In genomic region chr1:230170153-230170547, GRCh38 we compare ENCODE assay signal across 9 cellular contexts.
DNase-seq lines count a peak whose midpoint lies in the region; ATAC-seq and TF ChIP-seq lines count a peak whose summit lies in the region.
"Had no signal": no experiment of that assay in that cellular context is flagged by ENCODE, and none has a peak within 500 bp of the region (broad histone marks: within the 10 kb centered on the region; RNA-seq: fewer than 3 reads in every experiment).

No MANE protein-coding gene starts in this region.

- H3K4me3 ChIP-seq in heart left ventricle (peak overlapping the region in 7 of 12 donors; percentile 18 to 42 (median 30)), esophagus squamous epithelium (peak overlapping the region in 3 of 4 donors; percentile 5 to 44 (median 5)), thyroid gland (replicated peaks in 1 of 3) (no peak overlapping the region)

- TF ChIP-seq CTCF in heart left ventricle (IDR thresholded peaks at IDR 0.05) (no peak), esophagus squamous epithelium (IDR thresholded peaks at IDR 0.05) (no peak), thyroid gland (IDR thresholded peaks at IDR 0.05) (no peak)

- H3K36me3 ChIP-seq in heart left ventricle (no peaks in the 10 kb centered on the region), esophagus squamous epithelium (no peaks in the 10 kb centered on the region), thyroid gland (no peaks in the 10 kb centered on the region)

- DNase-seq in heart left ventricle = no peak
- no peak for DNase-seq in Right ventricle myocardium superior
- DNase-seq in esophagus squamous epithelium (lab: John Stamatoyannopoulos, UW) = no peak
- DNase-seq in thyroid gland = no peak
- DNase-seq in GDM1 (lab: John Stamatoyannopoulos, UW) = no peak
- no peak for DNase-seq in activated T-cell treated with anti-CD3 and anti-CD28 coated beads, Interleukin-2, amount 50 U/mL, for 48 hours

- H3K27me3 ChIP-seq in heart left ventricle (no peaks in the 10 kb centered on the region), esophagus squamous epithelium (no peaks in the 10 kb centered on the region), thyroid gland (no peaks in the 10 kb centered on the region)

- intact Hi-C loops in heart left ventricle (cut with DNase I) = no loop called here
- intact Hi-C loops in Right ventricle myocardium superior (cut with DNase I) = no loop called here
- intact Hi-C loops in esophagus squamous epithelium (cut with DNase I) = no loop called here
- intact Hi-C loops in thyroid gland (cut with DNase I) = no loop called here

- ATAC-seq in heart left ventricle = no peak
- no peak for ATAC-seq in Right ventricle myocardium superior (ENCODE audit: poor library complexity)
- ATAC-seq in HG03354 (IDR thresholded peaks at IDR 0.05; ENCODE audit: poor library complexity, severe bottlenecking, unreplicated experiment) = peak; percentile 41
- ATAC-seq in HG03469 (IDR thresholded peaks at IDR 0.05; ENCODE audit: unreplicated experiment) = no peak

- 69 to 88% (median 80%) methylated on average over 1 of the region's 1 CpG for WGBS in heart left ventricle, 4 donors
- 72 to 87% methylated on average over 1 of the region's 1 CpG for WGBS in esophagus squamous epithelium, 2 donors
- 78 to 86% methylated on average over 1 of the region's 1 CpG for WGBS in thyroid gland, 2 donors

- TF ChIP-seq POLR2A in heart left ventricle (IDR thresholded peaks at IDR 0.05) = no peak
- TF ChIP-seq POLR2A in esophagus squamous epithelium (IDR thresholded peaks at IDR 0.05) = no peak
- no peak for TF ChIP-seq POLR2A in thyroid gland (IDR thresholded peaks at IDR 0.05)

- H3K4me1 ChIP-seq in heart left ventricle (peaks cover 0 to 44% (median 9%) of the 10 kb centered on the region in 12 donors), esophagus squamous epithelium (peaks cover 0 to 7% (median 6%) of the 10 kb centered on the region in 3 donors), thyroid gland (peaks cover 0 to 10% of the 10 kb centered on the region in 2 donors)

- H3K27ac ChIP-seq in heart left ventricle (peak overlapping the region in 8 of 12 donors; percentile 2 to 71 (median 36)), esophagus squamous epithelium (peak overlapping the region in 3 of 4 donors; percentile 7 to 45 (median 14)), thyroid gland (peak overlapping the region in 2 of 3 donors; percentile 67 to 74)
- H3K27ac ChIP-seq: C4-2B had no signal

- H3K9me3 ChIP-seq in heart left ventricle (peaks cover 0 to 5% (median 0%) of the 10 kb centered on the region in 12 donors), esophagus squamous epithelium (no peaks in the 10 kb centered on the region), thyroid gland (no peaks in the 10 kb centered on the region)

Comparison
In these comparisons a context has a peak if more than half of its experiments do, and no peak if none do; other contexts are left out.
1. H3K27ac ChIP-seq: peak in every context shown above with its lines; median percentile 70 in thyroid gland; 36 in heart left ventricle; 14 in esophagus squamous epithelium.
2. H3K4me3 ChIP-seq: peak in heart left ventricle (7 of 12) and esophagus squamous epithelium (3 of 4); none in thyroid gland (0 of 3).